Comparison of ENCODE assay signal across 8 cellular contexts in the genomic region with DNA sequence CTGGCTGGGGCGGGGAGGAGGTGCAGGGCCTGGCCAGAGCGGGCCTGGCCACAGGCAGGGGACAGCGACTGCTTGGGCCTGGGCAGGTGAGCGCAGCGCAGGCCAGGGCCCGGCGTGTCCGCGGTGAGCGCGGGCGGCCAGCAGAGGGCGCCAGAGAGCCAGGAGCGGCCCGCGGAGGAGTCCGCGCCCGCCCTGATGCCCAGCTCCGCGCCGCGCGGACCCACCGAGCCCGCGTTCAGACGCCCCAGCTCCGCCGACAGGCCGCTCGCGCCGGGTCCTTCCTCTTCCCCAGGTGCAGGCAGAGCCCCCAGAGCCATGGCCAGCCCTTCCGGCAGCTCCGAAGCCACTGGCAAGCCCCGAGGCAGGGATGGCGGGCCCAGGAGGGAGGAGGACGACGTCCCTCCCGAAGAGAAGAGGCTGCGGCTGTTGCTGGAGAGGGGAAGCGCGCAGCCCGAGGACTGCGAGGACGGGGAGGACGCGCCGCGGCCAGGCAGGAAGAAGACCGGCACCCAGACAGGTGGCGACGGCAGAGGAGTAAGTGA.
DNase-seq lines count a peak whose midpoint lies in the region; ATAC-seq and TF ChIP-seq lines count a peak whose summit lies in the region.
"Not testable (repeated sequence)": the region's sequence is repeated elsewhere in the genome, so short reads cannot be mapped to it uniquely, and the experiment has no call there.

No MANE protein-coding gene starts in this region.

- not testable (repeated sequence) for H3K36me3 ChIP-seq in SK-N-SH (replicated peaks in 1 of 2; ENCODE audit: control insufficient read depth in 1 of 2, insufficient read depth in 2 of 2, low read length in 1 of 2); right lobe of liver; smooth muscle cell (ENCODE audit: low read depth); upper lobe of right lung

- H3K4me3 ChIP-seq in SK-N-SH (ENCODE audit: low read depth in 2 of 2, low read length in 1 of 2) (peak overlapping the region; percentile 50 to 71), right lobe of liver (peak overlapping the region; percentile 29 to 50 (median 48)), smooth muscle cell (peak overlapping the region; percentile 73), upper lobe of right lung (peak overlapping the region; percentile 60)

- H3K79me2 ChIP-seq in SK-N-SH (ENCODE audit: insufficient read depth); smooth muscle cell (ENCODE audit: low read depth): not testable (repeated sequence)

- H3K9me3 Mint-ChIP-seq in activated T-helper 17 cell treated with anti-CD3 and anti-CD28 coated beads, Interleukin-2, amount 50 U/mL, for 72 hours = not testable (repeated sequence)

- H3K4me1 Mint-ChIP-seq in activated T-helper 17 cell treated with anti-CD3 and anti-CD28 coated beads, Interleukin-2, amount 50 U/mL, for 72 hours = not testable (repeated sequence)

- CTCF ChIA-PET in SK-N-SH (lab: Yijun Ruan, JAX) = interaction anchor here (0.6 to 1.0 kb wide), 15 partner anchors 8 to 367 kb away, joined by 3 to 5 read pairs (median 3); no protein-coding TSS in a partner anchor

- peak; percentile 38 for ATAC-seq in activated T-helper 17 cell treated with anti-CD3 and anti-CD28 coated beads, Interleukin-2, amount 50 U/mL, for 72 hours (replicated peaks)
- ATAC-seq in right lobe of liver = peak in 3 of 4 donors; percentile 21 to 65 (median 46)
- peak; percentile 61 for ATAC-seq in upper lobe of right lung

- DNase-seq in GDM1 (lab: John Stamatoyannopoulos, UW) = peak; percentile 28
- peak; percentile 54 for DNase-seq in NAMALWA (ENCODE audit: low spot score)
- DNase-seq in SK-N-SH = peak; percentile 85
- DNase-seq in epidermal melanocyte (ENCODE audit: insufficient read length, low spot score) = peak; percentile 22
- DNase-seq in right lobe of liver = peak; percentile 52 to 63 (median 57)
- peak; percentile 15 for DNase-seq in smooth muscle cell (lab: John Stamatoyannopoulos, UW; ENCODE audit: unreplicated experiment)
- peak; percentile 86 for DNase-seq in upper lobe of right lung

- not testable (repeated sequence) for H4K20me1 ChIP-seq in SK-N-SH (ENCODE audit: insufficient read depth); smooth muscle cell (ENCODE audit: low read depth)

- TF ChIP-seq CTCF in SK-N-SH (IDR thresholded peaks at IDR 0.05) (peak; percentile 56), right lobe of liver (IDR thresholded peaks at IDR 0.05) (peak; percentile 59 to 95 (median 65)), smooth muscle cell (IDR thresholded peaks at IDR 0.05; ENCODE audit: borderline replicate concordance, insufficient read depth, poor library complexity, severe bottlenecking) (peak; percentile 67), upper lobe of right lung (IDR thresholded peaks at IDR 0.05) (peak; percentile 75)

- peaks cover 22% of the 10 kb centered on the region for H3K27me3 Mint-ChIP-seq in activated T-helper 17 cell treated with anti-CD3 and anti-CD28 coated beads, Interleukin-2, amount 50 U/mL, for 72 hours

- H3K4me1 ChIP-seq in SK-N-SH (ENCODE audit: control insufficient read depth in 1 of 2, insufficient read depth in 2 of 2, low read depth in 1 of 2, low read length in 1 of 2); right lobe of liver; smooth muscle cell (ENCODE audit: low read depth); upper lobe of right lung: not testable (repeated sequence)

- POLR2A ChIA-PET in SK-N-SH (lab: Yijun Ruan, JAX) = not testable (repeated sequence)

- not testable (repeated sequence) for H3K36me3 Mint-ChIP-seq in activated T-helper 17 cell treated with anti-CD3 and anti-CD28 coated beads, Interleukin-2, amount 50 U/mL, for 72 hours (ENCODE audit: low read depth)

- H3K4me2 ChIP-seq in SK-N-SH = peak overlapping the region; percentile 88
- peak overlapping the region; percentile 99 for H3K4me2 ChIP-seq in smooth muscle cell

- not testable (repeated sequence) for TF ChIP-seq EP300 in SK-N-SH (IDR thresholded peaks at IDR 0.05; ENCODE audit: borderline replicate concordance in 1 of 2, low read depth in 1 of 2, low read length in 1 of 2)

- intact Hi-C loops in right lobe of liver (cut with DNase I); upper lobe of right lung (cut with DNase I): not testable (repeated sequence)

- peaks cover 13% of the 10 kb centered on the region; the same call in 1 of the 2 replicates for H3K27me3 ChIP-seq in SK-N-SH (ENCODE audit: insufficient read depth)
- not testable (repeated sequence) for H3K27me3 ChIP-seq in right lobe of liver; smooth muscle cell (ENCODE audit: low read depth); upper lobe of right lung

- not testable (repeated sequence) for H3K27ac ChIP-seq in SK-N-SH (ENCODE audit: low read depth in 2 of 2, low read length in 1 of 2); right lobe of liver; smooth muscle cell (ENCODE audit: low read depth); upper lobe of right lung

- H3K9me3 ChIP-seq in SK-N-SH; right lobe of liver; smooth muscle cell (replicated peaks; ENCODE audit: low read depth); upper lobe of right lung: not testable (repeated sequence)

- peak overlapping the region; percentile 79 for H3K4me3 Mint-ChIP-seq in activated T-helper 17 cell treated with anti-CD3 and anti-CD28 coated beads, Interleukin-2, amount 50 U/mL, for 72 hours

- not testable (repeated sequence) for TF ChIP-seq POLR2A in right lobe of liver (IDR thresholded peaks at IDR 0.05)

- H2AFZ ChIP-seq in SK-N-SH (ENCODE audit: low read depth) = peak overlapping the region; percentile 91; the same call in 1 of the 2 replicates
- H2AFZ ChIP-seq in smooth muscle cell (ENCODE audit: low read depth) = peak overlapping the region; percentile 97

- H3K27ac Mint-ChIP-seq in activated T-helper 17 cell treated with anti-CD3 and anti-CD28 coated beads, Interleukin-2, amount 50 U/mL, for 72 hours = not testable (repeated sequence)

- TF ChIP-seq RAD21 in SK-N-SH (IDR thresholded peaks at IDR 0.05; ENCODE audit: low read length) = peak; percentile 66

- not testable (repeated sequence) for H3K9ac ChIP-seq in SK-N-SH; smooth muscle cell (ENCODE audit: low read depth)

- not testable (repeated sequence) for H3F3A ChIP-seq in SK-N-SH (replicated peaks; ENCODE audit: insufficient read depth); smooth muscle cell (ENCODE audit: low read depth)

- WGBS in SK-N-SH (ENCODE audit: low lambda C conversion rate) = under 1% methylated on average over 19 of the region's 54 CpGs
- no CpG with 5 or more reads among the region's 54 CpGs for WGBS in right lobe of liver (ENCODE audit: insufficient coverage, low coverage, low lambda C conversion rate, missing lambda C conversion rate)
- WGBS in smooth muscle cell (ENCODE audit: low lambda C conversion rate) = 1% methylated on average over 27 of the region's 54 CpGs

- H3K9me2 ChIP-seq in SK-N-SH = not testable (repeated sequence)

TF ChIP-seq in SK-N-SH, 30 proteins besides CTCF, POLR2A, EP300 and RAD21:
- TF ChIP-seq SMC3 (IDR thresholded peaks at IDR 0.05; ENCODE audit: low read depth, low read length) = peak; percentile 67

Comparison
In these comparisons a context has a peak if more than half of its experiments do, and no peak if none do; other contexts are left out.
1. DNase-seq: peak in every context shown above with its lines; median percentile 86 in upper lobe of right lung; 85 in SK-N-SH; 57 in right lobe of liver; 54 in NAMALWA; 28 in GDM1; 22 in epidermal melanocyte; 15 in smooth muscle cell.